18 cellular contexts compared by ENCODE assay signal in the genomic region with DNA sequence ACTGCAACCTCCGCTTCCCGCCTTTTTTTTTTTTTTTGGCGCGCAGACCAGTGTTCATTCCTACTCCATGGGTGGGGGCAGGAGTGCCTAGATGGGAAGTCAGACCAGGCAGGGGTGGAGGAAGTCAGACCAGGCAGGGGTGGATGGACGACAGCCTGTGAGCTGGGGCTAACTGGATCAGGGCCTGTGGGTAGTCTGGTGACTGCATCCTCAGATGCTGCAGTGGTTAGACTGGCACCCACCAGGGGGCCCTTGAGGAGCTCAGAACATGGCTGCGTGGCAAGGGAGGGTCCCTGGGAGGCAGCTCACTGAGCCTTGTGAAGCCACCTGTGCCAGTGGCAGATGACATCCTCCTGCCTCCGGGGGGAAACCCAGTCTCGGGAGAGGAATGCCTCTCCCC. TPM values are rescaled to one million over a fixed set of nuclear protein-coding genes. Genes with fewer than 3 reads are reported as not detected.
DNase-seq lines count a peak whose midpoint lies in the region; ATAC-seq and TF ChIP-seq lines count a peak whose summit lies in the region.
"Had no signal": no experiment of that assay in that cellular context is flagged by ENCODE, and none has a peak within 500 bp of the region (broad histone marks: within the 10 kb centered on the region; RNA-seq: fewer than 3 reads in every experiment).

No MANE protein-coding gene starts in this region.

- peaks cover 2% of the 10 kb centered on the region; the same call in 1 of the 2 replicates for H3K27me3 Mint-ChIP-seq in H9 (ENCODE audit: low read depth)
- no peaks in the 10 kb centered on the region for H3K27me3 Mint-ChIP-seq in activated CD4-positive, alpha-beta memory T cell treated with anti-CD3 and anti-CD28 coated beads, Interleukin-2, amount 10 ng/mL, durations not matched to agents 7 days and 5 days

- no peak overlapping the region for H3K56ac ChIP-seq in H9 (ENCODE audit: insufficient read length, low read depth, low read length)

- H2BK5ac ChIP-seq in H9 (ENCODE audit: insufficient read length, low read length), result no peak overlapping the region

- no peaks in the 10 kb centered on the region for H3K79me1 ChIP-seq in H9 (ENCODE audit: insufficient read depth, low read depth, low read length, poor library complexity, severe bottlenecking)

- TF ChIP-seq CTCF in H9 (conservative IDR thresholded peaks at IDR 0.05) (0 out of 3 replicates have a peak, but pooled peaks have one; percentile 12), SK-N-SH (IDR thresholded peaks at IDR 0.05) (peak; percentile 12; the same call in 1 of the 2 replicates)

- H4K91ac ChIP-seq in H9 (ENCODE audit: insufficient read length, low read depth, low read length), result no peak overlapping the region

- CTCF ChIA-PET in SK-N-SH (lab: Yijun Ruan, JAX), result interaction anchor here (1.0 to 7.5 kb wide), 2 partner anchors 9 kb away, joined by 3 to 54 read pairs; no protein-coding TSS in a partner anchor
- CTCF ChIA-PET in activated CD4-positive, alpha-beta memory T cell treated with anti-CD3 and anti-CD28 coated beads, Interleukin-2, amount 10 ng/mL, durations not matched to agents 7 days and 5 days (lab: Charles Lee), result no interaction called here

- H2BK120ac ChIP-seq in H9 (ENCODE audit: low read depth, low read length, poor library complexity, severe bottlenecking), result no peak overlapping the region

- H4K20me1 ChIP-seq in H9 (ENCODE audit: control insufficient read depth, insufficient read depth, insufficient read length) (no peaks in the 10 kb centered on the region), SK-N-SH (ENCODE audit: insufficient read depth) (no peaks in the 10 kb centered on the region)

- peaks cover 9 to 11% of the 10 kb centered on the region in 2 experiments for H3K36me3 ChIP-seq in SK-N-SH (replicated peaks in 1 of 2; ENCODE audit: control insufficient read depth in 1 of 2, insufficient read depth in 2 of 2, low read length in 1 of 2)

- H3K9me3 Mint-ChIP-seq in H9, result no peaks in the 10 kb centered on the region
- H3K9me3 Mint-ChIP-seq in activated CD4-positive, alpha-beta memory T cell treated with anti-CD3 and anti-CD28 coated beads, Interleukin-2, amount 10 ng/mL, durations not matched to agents 7 days and 5 days, result no peaks in the 10 kb centered on the region
- H3K9me3 Mint-ChIP-seq: nephron progenitor cell had no signal

- H4K8ac ChIP-seq in H9 (replicated peaks; ENCODE audit: insufficient read length, low read depth, low read length), result no peak overlapping the region

- no peak overlapping the region for H2BK12ac ChIP-seq in H9 (ENCODE audit: insufficient read length, low read depth, low read length)

- no peak overlapping the region for H2BK20ac ChIP-seq in H9 (ENCODE audit: low read depth, low read length, poor library complexity, severe bottlenecking)

- H3K27me3 ChIP-seq in H9 (ENCODE audit: insufficient read depth, low read length) (no peaks in the 10 kb centered on the region), SK-N-SH (ENCODE audit: insufficient read depth) (no peaks in the 10 kb centered on the region)
- H3K27me3 ChIP-seq: transverse colon had no signal

- no peaks in the 10 kb centered on the region for H3K79me2 ChIP-seq in H9 (ENCODE audit: insufficient read depth, low read length)
- H3K79me2 ChIP-seq in SK-N-SH (ENCODE audit: insufficient read depth), result no peaks in the 10 kb centered on the region

- no peak overlapping the region for H3K4me3 ChIP-seq in SK-N-SH (ENCODE audit: low read depth in 2 of 2, low read length in 1 of 2)
- H3K4me3 ChIP-seq: transverse colon had no signal

- peaks cover 3% of the 10 kb centered on the region for H3F3A ChIP-seq in SK-N-SH (replicated peaks; ENCODE audit: insufficient read depth)

- TF ChIP-seq EP300 in SK-N-SH (IDR thresholded peaks at IDR 0.05; ENCODE audit: borderline replicate concordance in 1 of 2, low read depth in 1 of 2, low read length in 1 of 2), result no peak

- H2BK15ac ChIP-seq in H9 (ENCODE audit: low read depth, low read length), result no peak overlapping the region

- ATAC-seq in HG03159 (IDR thresholded peaks at IDR 0.05; ENCODE audit: unreplicated experiment), result no peak

- H2AK5ac ChIP-seq in H9 (ENCODE audit: insufficient read length, low read length), result no peak overlapping the region

- no peak for TF ChIP-seq RAD21 in SK-N-SH (IDR thresholded peaks at IDR 0.05; ENCODE audit: low read length)

- H3K4me2 ChIP-seq in H9 (ENCODE audit: insufficient read depth, insufficient read length, low read length), result no peak overlapping the region
- H3K4me2 ChIP-seq in SK-N-SH, result no peak overlapping the region

- H3K9ac ChIP-seq in H9 (ENCODE audit: extremely low read depth, insufficient read length, low read length), result no peak overlapping the region
- no peak overlapping the region for H3K9ac ChIP-seq in SK-N-SH

- peaks cover 3% of the 10 kb centered on the region; the same call in 1 of the 2 replicates for H3K4me1 ChIP-seq in H9 (ENCODE audit: insufficient read depth, low read length)
- no peaks in the 10 kb centered on the region for H3K4me1 ChIP-seq in SK-N-SH (ENCODE audit: control insufficient read depth in 1 of 2, insufficient read depth in 2 of 2, low read depth in 1 of 2, low read length in 1 of 2)
- H3K4me1 ChIP-seq: transverse colon had no signal

- peaks cover 11 to 13% of the 10 kb centered on the region in 2 experiments for H3K4me1 Mint-ChIP-seq in H9
- peaks cover 12% of the 10 kb centered on the region for H3K4me1 Mint-ChIP-seq in activated CD4-positive, alpha-beta memory T cell treated with anti-CD3 and anti-CD28 coated beads, Interleukin-2, amount 10 ng/mL, durations not matched to agents 7 days and 5 days
- H3K4me1 Mint-ChIP-seq: CD14-positive monocyte had no signal

- no peak overlapping the region for H3K27ac ChIP-seq in H9 (ENCODE audit: insufficient read length, low read depth, low read length)
- no peak overlapping the region for H3K27ac ChIP-seq in SK-N-SH (ENCODE audit: low read depth in 2 of 2, low read length in 1 of 2)
- H3K27ac ChIP-seq: transverse colon had no signal

- H3K4me3 Mint-ChIP-seq in H9, result no peak overlapping the region
- no peak overlapping the region for H3K4me3 Mint-ChIP-seq in activated CD4-positive, alpha-beta memory T cell treated with anti-CD3 and anti-CD28 coated beads, Interleukin-2, amount 10 ng/mL, durations not matched to agents 7 days and 5 days
- H3K4me3 Mint-ChIP-seq: CD14-positive monocyte, nephron progenitor cell had no signal

- no peaks in the 10 kb centered on the region for H3K9me2 ChIP-seq in SK-N-SH

- no peak overlapping the region for H3K23ac ChIP-seq in H9 (ENCODE audit: insufficient read length, low read depth, low read length)

- H2AFZ ChIP-seq in H9 (ENCODE audit: low read length) (no peak overlapping the region), SK-N-SH (ENCODE audit: low read depth) (no peak overlapping the region)

- H4K5ac ChIP-seq in H9 (ENCODE audit: insufficient read length, low read depth, low read length), result no peak overlapping the region

- DNase-seq in DMS53 (lab: John Stamatoyannopoulos, UW) (peak; percentile 34), DMS53 treated with DMSO at 0.1 percent for 48 hours (lab: John Stamatoyannopoulos, UW; ENCODE audit: unreplicated experiment) (no peak), H9 (no peak), SK-N-SH (peak; percentile 60), myocyte (ENCODE audit: low read depth) (peak; percentile 12), NCI-H146 (lab: John Stamatoyannopoulos, UW) (no peak)
- DNase-seq in activated CD4-positive, alpha-beta memory T cell treated with anti-CD3 and anti-CD28 coated beads, Interleukin-2, amount 10 ng/mL, durations not matched to agents 7 days and 5 days, result no peak
- DNase-seq: activated CD4-positive, alpha-beta T cell treated with anti-CD3 and anti-CD28 coated beads, Interleukin-2, amount 50 U/mL, for 4 hours; DMS79 treated with DMSO at 0.1 percent for 48 hours; head of caudate nucleus; NCI-H2029 treated with DMSO at 0.1 percent for 48 hours; NCI-H774; nephron progenitor cell; stimulated activated CD4-positive, alpha-beta T cell treated with anti-CD3 and anti-CD28 coated beads, Interleukin-12 subunit alpha, Interleukin-12 subunit beta, amount 100 ng/mL, for 4 hours; stimulated activated naive CD4-positive, alpha-beta T cell; transverse colon had no signal

- POLR2A ChIA-PET in SK-N-SH (lab: Yijun Ruan, JAX), result interaction anchor here (0.9 kb wide), 1 partner anchor 34 kb away, joined by 3 read pairs; no protein-coding TSS in a partner anchor
- POLR2A ChIA-PET in activated CD4-positive, alpha-beta memory T cell treated with anti-CD3 and anti-CD28 coated beads, Interleukin-2, amount 10 ng/mL, durations not matched to agents 7 days and 5 days (lab: Charles Lee), result interaction anchor here (1.2 kb wide), 1 partner anchor 35 kb away, joined by 3 read pairs; a partner anchor contains a TSS

- peak overlapping the region in 1 of 3 experiments; percentile 52; a peak in 1 of 7 replicates for H3K27ac Mint-ChIP-seq in H9
- no peak overlapping the region for H3K27ac Mint-ChIP-seq in activated CD4-positive, alpha-beta memory T cell treated with anti-CD3 and anti-CD28 coated beads, Interleukin-2, amount 10 ng/mL, durations not matched to agents 7 days and 5 days

- no peak overlapping the region for H3K14ac ChIP-seq in H9 (ENCODE audit: insufficient read depth, low read length)

- H3K9me3 ChIP-seq in H9 (ENCODE audit: control insufficient read depth, low read depth, low read length) (no peaks in the 10 kb centered on the region), SK-N-SH (no peaks in the 10 kb centered on the region)
- H3K9me3 ChIP-seq: transverse colon had no signal

- H3K23me2 ChIP-seq in H9 (ENCODE audit: insufficient read length, low read depth, low read length, poor library complexity, severe bottlenecking), result no peaks in the 10 kb centered on the region

- no CpG with 5 or more reads among the region's 8 CpGs for WGBS in H9 (ENCODE audit: extremely low coverage, insufficient read length, low lambda C conversion rate)
- WGBS in SK-N-SH (ENCODE audit: low lambda C conversion rate), result 95% methylated on average over 6 of the region's 8 CpGs

- H3K4ac ChIP-seq in H9 (ENCODE audit: low read depth, low read length), result no peak overlapping the region

- peaks cover 3 to 22% (median 14%) of the 10 kb centered on the region in 3 experiments; a peak in 6 of 7 replicates for H3K36me3 Mint-ChIP-seq in H9 (ENCODE audit: insufficient read depth in 1 of 3, low read depth in 3 of 3)
- peaks cover 15% of the 10 kb centered on the region for H3K36me3 Mint-ChIP-seq in activated CD4-positive, alpha-beta memory T cell treated with anti-CD3 and anti-CD28 coated beads, Interleukin-2, amount 10 ng/mL, durations not matched to agents 7 days and 5 days (ENCODE audit: low read depth)

- no peak overlapping the region for H3T11ph ChIP-seq in H9 (ENCODE audit: low read length)

- no peak overlapping the region for H3K18ac ChIP-seq in H9 (ENCODE audit: insufficient read length, low read depth, low read length)

RNA-seq across cellular contexts. Expression of a gene that starts 35.1 kb away (rescaled TPM):
- 54.1 and 56.0 TPM in 2 replicates for total RNA-seq in H9 (2021)
- 118 TPM in 2 replicates for polyA plus RNA-seq in SK-N-SH (2012; rRNA removed)
- polyA plus RNA-seq in SK-N-SH (2012; cell fraction: cytosol; rRNA removed), result 96.1 and 108 TPM in 2 replicates
- polyA plus RNA-seq in SK-N-SH (2012; cell fraction: nucleus; rRNA removed), result 49.7 and 60.4 TPM in 2 replicates
- total RNA-seq in myocyte, result 88.2 and 93.3 TPM in 2 replicates
- 72.3 TPM for polyA plus RNA-seq in myocyte (2012)
- 10 to 100 TPM; 32.4 to 33.8 TPM for total RNA-seq in activated CD4-positive, alpha-beta memory T cell treated with anti-CD3 and anti-CD28 coated beads, Interleukin-2, amount 10 ng/mL, durations not matched to agents 7 days and 5 days

RNA-seq across cellular contexts. Expression of a gene that starts 53.9 kb away (rescaled TPM):
- total RNA-seq in H9 (2021) (13.7 and 15.4 TPM in 2 replicates), myocyte (43.1 and 44.6 TPM in 2 replicates)
- polyA plus RNA-seq in SK-N-SH (2012; rRNA removed), result 31.2 and 31.8 TPM in 2 replicates
- 21.2 and 21.6 TPM in 2 replicates for polyA plus RNA-seq in SK-N-SH (2012; cell fraction: cytosol; rRNA removed)
- polyA plus RNA-seq in SK-N-SH (2012; cell fraction: nucleus; rRNA removed), result 71.4 and 91.6 TPM in 2 replicates
- 18.9 TPM for polyA plus RNA-seq in myocyte (2012)
- 10 to 100 TPM in 1 of 2 experiments, 1 to 10 TPM in 1; 9.8 to 14.7 TPM for total RNA-seq in activated CD4-positive, alpha-beta memory T cell treated with anti-CD3 and anti-CD28 coated beads, Interleukin-2, amount 10 ng/mL, durations not matched to agents 7 days and 5 days

Comparison
In these comparisons a context has a peak if more than half of its experiments do, and no peak if none do; other contexts are left out.
1. DNase-seq: peak in DMS53 (single experiment), SK-N-SH (single experiment) and myocyte (single experiment); none in DMS53 treated with DMSO at 0.1 percent for 48 hours (single experiment), H9 (single experiment), activated CD4-positive, alpha-beta memory T cell treated with anti-CD3 and anti-CD28 coated beads, Interleukin-2, amount 10 ng/mL, durations not matched to agents 7 days and 5 days (single experiment) and NCI-H146 (single experiment).